14 cellular contexts compared by ENCODE assay signal in the genomic region with DNA sequence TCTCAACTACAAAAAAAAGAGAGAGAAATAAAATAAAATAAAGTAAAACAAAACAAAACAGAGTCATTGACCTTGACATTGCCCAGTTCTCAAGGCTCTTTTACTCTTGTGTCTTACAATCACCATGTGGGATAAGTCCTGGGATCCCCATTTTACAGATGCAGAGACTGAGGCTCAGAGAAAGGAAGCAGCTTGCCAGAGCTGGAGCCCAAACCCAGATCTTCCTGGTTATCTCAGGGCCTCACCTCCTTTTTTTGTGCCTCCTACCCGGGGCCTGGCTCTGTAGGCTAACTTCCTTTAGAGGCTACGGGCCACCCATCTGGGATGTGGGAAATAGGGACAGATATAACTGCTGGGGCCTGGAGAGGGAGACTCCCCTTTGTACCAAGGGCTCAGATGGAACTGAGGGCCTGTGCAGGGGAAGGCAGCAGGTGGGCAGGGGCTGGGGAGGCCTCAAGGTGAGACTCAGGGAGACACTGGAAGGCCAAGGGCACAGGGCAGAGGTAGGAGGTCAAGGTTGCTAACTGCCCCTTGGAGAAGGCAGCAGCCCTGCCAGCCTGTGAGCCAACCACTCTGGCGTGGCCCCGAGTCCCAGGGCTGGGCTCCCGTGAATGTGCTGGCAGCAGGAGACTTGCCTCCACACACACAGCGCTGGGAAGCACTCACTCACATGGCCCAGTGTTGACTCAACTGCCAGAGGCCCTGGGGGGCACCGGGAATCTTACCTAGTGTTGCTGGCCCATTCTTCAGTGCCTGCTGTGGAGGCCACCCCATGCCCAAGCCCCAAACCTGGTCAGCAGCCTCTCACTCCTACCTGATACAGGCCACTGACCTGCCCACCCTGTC. TPM values are rescaled to one million over a fixed set of nuclear protein-coding genes. Genes with fewer than 3 reads are reported as not detected.
DNase-seq lines count a peak whose midpoint lies in the region; ATAC-seq, FAIRE-seq and TF ChIP-seq lines count a peak whose summit lies in the region.
"Had no signal": no experiment of that assay in that cellular context is flagged by ENCODE, and none has a peak within 500 bp of the region (broad histone marks: within the 10 kb centered on the region; RNA-seq: fewer than 3 reads in every experiment).

No MANE protein-coding gene starts in this region.

- H3K27me3 Mint-ChIP-seq in activated CD8-positive, alpha-beta T cell treated with anti-CD3 and anti-CD28 coated beads, Interleukin-2, amount 10 ng/mL, durations not matched to agents 7 days and 5 days (ENCODE audit: low read depth): no peaks in the 10 kb centered on the region

- no peak for TF ChIP-seq RAD21 in HepG2 (CRISPR knock-in tag; IDR thresholded peaks at IDR 0.05)

- H2AFZ ChIP-seq in mammary epithelial cell (ENCODE audit: low read depth, low read length): no peak overlapping the region
- no peak overlapping the region for H2AFZ ChIP-seq in HepG2 (ENCODE audit: low read length)
- no peak overlapping the region for H2AFZ ChIP-seq in hepatocyte
- H2AFZ ChIP-seq: neural progenitor cell had no signal

- H3K4me2 ChIP-seq in mammary epithelial cell (ENCODE audit: insufficient read depth, low read depth, low read length) (no peak overlapping the region), HepG2 (ENCODE audit: low read depth, low read length) (no peak overlapping the region), hepatocyte (no peak overlapping the region)
- H3K4me2 ChIP-seq: neural progenitor cell had no signal

- H3K36me3 ChIP-seq in breast epithelium (no peaks in the 10 kb centered on the region), mammary epithelial cell (ENCODE audit: insufficient read depth, low read length) (no peaks in the 10 kb centered on the region), HepG2 (replicated peaks in 1 of 2; ENCODE audit: control insufficient read depth in 1 of 2, insufficient read depth in 2 of 2, low read length in 2 of 2) (peaks cover 0 to 1% of the 10 kb centered on the region in 2 experiments; a peak in 1 of 5 replicates), tibial nerve (no peaks in the 10 kb centered on the region), hepatocyte (replicated peaks; ENCODE audit: insufficient read depth, low read depth) (no peaks in the 10 kb centered on the region)
- H3K36me3 ChIP-seq: neural progenitor cell had no signal

- BruUV-seq in mammary epithelial cell (replicated peaks; lab: Mats Ljungman, UMichigan) (no TSS peak), HepG2 (replicated peaks; lab: Mats Ljungman, UMichigan) (no TSS peak)

- H3K27ac ChIP-seq in breast epithelium (peak overlapping the region; percentile 42 to 74), mammary epithelial cell (ENCODE audit: insufficient read depth, low read depth, low read length) (no peak overlapping the region), HepG2 (ENCODE audit: extremely low read length, insufficient read depth, low read length) (no peak overlapping the region), tibial nerve (peak overlapping the region in 3 of 4 donors; percentile 17 to 90 (median 79)), hepatocyte (no peak overlapping the region)
- H3K27ac ChIP-seq: neural progenitor cell had no signal

- peaks cover 85% of the 10 kb centered on the region for H3K4me1 Mint-ChIP-seq in activated CD8-positive, alpha-beta T cell treated with anti-CD3 and anti-CD28 coated beads, Interleukin-2, amount 10 ng/mL, durations not matched to agents 7 days and 5 days (ENCODE audit: low read depth)

- no peaks in the 10 kb centered on the region for H3K9me3 ChIP-seq in breast epithelium
- H3K9me3 ChIP-seq in mammary epithelial cell (replicated peaks; ENCODE audit: insufficient read depth, low read length): no peaks in the 10 kb centered on the region
- H3K9me3 ChIP-seq in HepG2 (ENCODE audit: low read length): no peaks in the 10 kb centered on the region
- no peaks in the 10 kb centered on the region for H3K9me3 ChIP-seq in tibial nerve
- no peaks in the 10 kb centered on the region for H3K9me3 ChIP-seq in hepatocyte (ENCODE audit: low read depth)

- peak overlapping the region; percentile 68 for H3K27ac Mint-ChIP-seq in activated CD8-positive, alpha-beta T cell treated with anti-CD3 and anti-CD28 coated beads, Interleukin-2, amount 10 ng/mL, durations not matched to agents 7 days and 5 days
- H3K27ac Mint-ChIP-seq: neural progenitor cell had no signal

- in situ Hi-C loops in mammary epithelial cell (cut with MboI; ENCODE audit: low sequenced_read_pairs in 2 of 2): no loop called here
- in situ Hi-C loops in HepG2 (cut with HindIII; ENCODE audit: extremely low pct_ligation_motif_present, low pct_unique_long_range_greater_than_20kb): no loop called here

- DNase-seq in breast epithelium (ENCODE audit: low spot score in 2 of 2): no peak
- DNase-seq in mammary epithelial cell: no peak
- DNase-seq in activated CD8-positive, alpha-beta T cell treated with anti-CD3 and anti-CD28 coated beads, Interleukin-2, amount 10 ng/mL, durations not matched to agents 7 days and 5 days: no peak
- DNase-seq in HepG2 (ENCODE audit: low spot score): no peak
- DNase-seq in tibial nerve (ENCODE audit: low spot score in 2 of 2): no peak
- no peak for DNase-seq in hippocampal formation (lab: John Stamatoyannopoulos, UW)
- DNase-seq in hepatocyte (ENCODE audit: low spot score): no peak
- no peak for DNase-seq in MV-4-11 (lab: John Stamatoyannopoulos, UW)
- DNase-seq: activated CD4-positive, alpha-beta T cell treated with anti-CD3 and anti-CD28 coated beads for 4 hours; effector CD4-positive, alpha-beta T cell; NCI-H1694 treated with DMSO at 0.1 percent for 48 hours; NCI-H748 treated with DMSO at 0.1 percent for 48 hours; stimulated activated CD8-positive, alpha-beta memory T cell treated with anti-CD3 and anti-CD28 coated beads, Interleukin-4, amount 100 ng/mL, for 48 hours had no signal

- TF ChIP-seq EP300 in HepG2 (IDR thresholded peaks at IDR 0.05; ENCODE audit: low read depth in 2 of 2, low read length in 2 of 2) (no peak), HepG2 (CRISPR knock-in tag; IDR thresholded peaks at IDR 0.05; ENCODE audit: borderline replicate concordance) (no peak), tibial nerve (IDR thresholded peaks at IDR 0.05) (no peak)

- H3K9me3 Mint-ChIP-seq in activated CD8-positive, alpha-beta T cell treated with anti-CD3 and anti-CD28 coated beads, Interleukin-2, amount 10 ng/mL, durations not matched to agents 7 days and 5 days (ENCODE audit: insufficient read depth): no peaks in the 10 kb centered on the region
- H3K9me3 Mint-ChIP-seq: neural progenitor cell had no signal

- TF ChIP-seq POLR2A in breast epithelium (IDR thresholded peaks at IDR 0.05): no peak
- no peak for TF ChIP-seq POLR2A in HepG2 (IDR thresholded peaks at IDR 0.05; ENCODE audit: insufficient read depth in 1 of 2, low read depth in 2 of 2, low read length in 2 of 2)
- TF ChIP-seq POLR2A in tibial nerve (IDR thresholded peaks at IDR 0.05): no peak

- no peaks in the 10 kb centered on the region for H3K9me2 ChIP-seq in hepatocyte (replicated peaks; ENCODE audit: insufficient read depth)

- dilution Hi-C loops in mammary epithelial cell (cut with HindIII; ENCODE audit: low sequenced_read_pairs): no loop called here

- TF ChIP-seq CTCF in breast epithelium (IDR thresholded peaks at IDR 0.05): no peak
- TF ChIP-seq CTCF in mammary epithelial cell (conservative IDR thresholded peaks at IDR 0.05 in 1 of 2, IDR thresholded peaks at IDR 0.05 in 1 of 2; ENCODE audit: extremely low read depth in 1 of 2, insufficient read depth in 1 of 2, low read depth in 1 of 2, low read length in 2 of 2): no peak
- TF ChIP-seq CTCF in HepG2 (CRISPR knock-in tag; IDR thresholded peaks at IDR 0.05): no peak
- no peak for TF ChIP-seq CTCF in tibial nerve (IDR thresholded peaks at IDR 0.05)
- no peak for TF ChIP-seq CTCF in hepatocyte (IDR thresholded peaks at IDR 0.05; ENCODE audit: poor library complexity)

- WGBS in mammary epithelial cell (ENCODE audit: low coverage, missing lambda C conversion rate): 89% methylated on average over 4 of the region's 7 CpGs
- 87% methylated on average over 3 of the region's 7 CpGs for WGBS in HepG2 (ENCODE audit: low lambda C conversion rate)
- 83 to 88% methylated on average over 4 to 7 of the region's 7 CpGs for WGBS in tibial nerve, 2 donors
- 92% methylated on average over 7 of the region's 7 CpGs for WGBS in hepatocyte (ENCODE audit: low lambda C conversion rate, missing lambda C conversion rate)

- no peak for FAIRE-seq in HepG2 (lab: Jason Lieb, UNC)

- no peak for ATAC-seq in activated CD8-positive, alpha-beta T cell treated with anti-CD3 and anti-CD28 coated beads, Interleukin-2, amount 10 ng/mL, durations not matched to agents 7 days and 5 days
- ATAC-seq in HepG2: no peak

- CTCF ChIA-PET in mammary epithelial cell (lab: Charles Lee; ENCODE audit: low non-redundant PET) (no interaction called here), HepG2 (lab: Yijun Ruan, JAX; ENCODE audit: low intra/inter-chr PET ratio, low total read pairs) (no interaction called here)
- CTCF ChIA-PET in activated CD8-positive, alpha-beta T cell treated with anti-CD3 and anti-CD28 coated beads, Interleukin-2, amount 10 ng/mL, durations not matched to agents 7 days and 5 days (lab: Charles Lee): interaction anchor here (0.9 to 5.7 kb wide), 3 partner anchors 27 to 37 kb away, joined by 5 to 45 read pairs (median 13); no protein-coding TSS in a partner anchor

- POLR2A ChIA-PET in activated CD8-positive, alpha-beta T cell treated with anti-CD3 and anti-CD28 coated beads, Interleukin-2, amount 10 ng/mL, durations not matched to agents 7 days and 5 days (lab: Charles Lee): interaction anchor here (0.7 kb wide), 1 partner anchor 36 kb away, joined by 3 read pairs; no protein-coding TSS in a partner anchor
- POLR2A ChIA-PET in HepG2 (lab: Yijun Ruan, JAX): no interaction called here

- H3K27me3 ChIP-seq in breast epithelium (no peaks in the 10 kb centered on the region), mammary epithelial cell (ENCODE audit: insufficient read depth, low read length) (no peaks in the 10 kb centered on the region), HepG2 (ENCODE audit: control insufficient read depth in 1 of 2, insufficient read depth in 2 of 2, low read length in 2 of 2) (no peaks in the 10 kb centered on the region), tibial nerve (no peaks in the 10 kb centered on the region), hepatocyte (no peaks in the 10 kb centered on the region)

- peaks cover 13% of the 10 kb centered on the region for H3K36me3 Mint-ChIP-seq in activated CD8-positive, alpha-beta T cell treated with anti-CD3 and anti-CD28 coated beads, Interleukin-2, amount 10 ng/mL, durations not matched to agents 7 days and 5 days (ENCODE audit: low read depth)
- H3K36me3 Mint-ChIP-seq: neural progenitor cell had no signal

- peaks cover 8% of the 10 kb centered on the region for H3K79me2 ChIP-seq in mammary epithelial cell (ENCODE audit: insufficient read depth, low read length)
- H3K79me2 ChIP-seq in HepG2 (ENCODE audit: insufficient read depth, low read length): no peaks in the 10 kb centered on the region
- H3K79me2 ChIP-seq in hepatocyte: peaks cover 90% of the 10 kb centered on the region

- H3K4me3 Mint-ChIP-seq in activated CD8-positive, alpha-beta T cell treated with anti-CD3 and anti-CD28 coated beads, Interleukin-2, amount 10 ng/mL, durations not matched to agents 7 days and 5 days: no peak overlapping the region
- H3K4me3 Mint-ChIP-seq: neural progenitor cell had no signal

- H3K4me3 ChIP-seq in breast epithelium: no peak overlapping the region
- no peak overlapping the region for H3K4me3 ChIP-seq in mammary epithelial cell (replicated peaks in 1 of 3; ENCODE audit: insufficient read depth in 1 of 3, low read depth in 2 of 3, low read length in 3 of 3)
- H3K4me3 ChIP-seq in HepG2 (replicated peaks in 1 of 3; ENCODE audit: insufficient read depth in 1 of 3, low read depth in 2 of 3, low read length in 3 of 3): no peak overlapping the region
- H3K4me3 ChIP-seq in tibial nerve: no peak overlapping the region
- H3K4me3 ChIP-seq in hepatocyte: no peak overlapping the region
- H3K4me3 ChIP-seq: neural progenitor cell had no signal

- H3K4me1 ChIP-seq in breast epithelium (peaks cover 0 to 4% of the 10 kb centered on the region in 2 donors), mammary epithelial cell (ENCODE audit: insufficient read depth, low read length) (peaks cover 27% of the 10 kb centered on the region), HepG2 (ENCODE audit: insufficient read depth, low read length) (no peaks in the 10 kb centered on the region), tibial nerve (peaks cover 0 to 79% (median 43%) of the 10 kb centered on the region in 4 donors), hepatocyte (ENCODE audit: insufficient read depth) (peaks cover 11% of the 10 kb centered on the region)

- H4K20me1 ChIP-seq in mammary epithelial cell (ENCODE audit: insufficient read depth, low read length): no peaks in the 10 kb centered on the region
- H4K20me1 ChIP-seq in HepG2 (ENCODE audit: insufficient read depth, low read length): no peaks in the 10 kb centered on the region
- H4K20me1 ChIP-seq in hepatocyte (ENCODE audit: insufficient read depth, poor library complexity, severe bottlenecking): peaks cover 3% of the 10 kb centered on the region

- no peak overlapping the region for H3K9ac ChIP-seq in mammary epithelial cell (ENCODE audit: insufficient read depth, low read length)
- H3K9ac ChIP-seq in HepG2 (ENCODE audit: insufficient read depth, low read depth, low read length): no peak overlapping the region
- H3K9ac ChIP-seq: neural progenitor cell had no signal

- intact Hi-C loops in breast epithelium (cut with DNase I; ENCODE audit: low total_unique reads): no loop called here
- intact Hi-C loops in mammary epithelial cell (cut with micrococcal nuclease): no loop called here
- intact Hi-C loops in HepG2 (cut with micrococcal nuclease; ENCODE audit: unreplicated experiment): no loop called here

RNA-seq across cellular contexts. Expression of gene ECE1, which starts 6.5 kb away (rescaled TPM):
- total RNA-seq in breast epithelium: 100 to 1,000 TPM in 2 of 3 donors, 10 to 100 TPM in 1; 62.6 to 121 (median 112) TPM
- total RNA-seq in mammary epithelial cell: 100 to 1,000 TPM in 1 of 2 donors, 10 to 100 TPM in 1; 86.3 to 153 TPM
- 65.7 TPM for polyA plus RNA-seq in mammary epithelial cell
- polyA minus RNA-seq in mammary epithelial cell: 75.5 TPM
- total RNA-seq in activated CD8-positive, alpha-beta T cell treated with anti-CD3 and anti-CD28 coated beads, Interleukin-2, amount 10 ng/mL, durations not matched to agents 7 days and 5 days: 10 to 100 TPM; 70.9 to 72.5 TPM
- total RNA-seq in HepG2 (2016; rRNA removed; fragmentation: Illumina TruSeq; extraction: Trizol): 11.1 and 21.2 TPM in 2 replicates
- 3.1 and 4.6 TPM in 2 replicates for total RNA-seq in HepG2 (2016; cell fraction: cytosol; rRNA removed; fragmentation: Illumina TruSeq; extraction: Trizol; ENCODE audit: low read depth)
- total RNA-seq in HepG2 (2016; cell fraction: insoluble cytoplasmic fraction; rRNA removed; fragmentation: Illumina TruSeq; extraction: Trizol): 8.0 and 21.1 TPM in 2 replicates
- total RNA-seq in HepG2 (2016; cell fraction: membrane; rRNA removed; fragmentation: Illumina TruSeq; extraction: Trizol): 5.2 and 6.6 TPM in 2 replicates
- total RNA-seq in HepG2 (2016; cell fraction: nucleus; rRNA removed; fragmentation: Illumina TruSeq; extraction: Trizol): 18.9 and 25.8 TPM in 2 replicates
- polyA plus RNA-seq in HepG2 (2011; rRNA removed): 13.5 and 17.0 TPM in 2 replicates
- 7.9 and 8.8 TPM in 2 replicates for polyA plus RNA-seq in HepG2 (2011; cell fraction: cytosol; rRNA removed)
- 20.3 and 20.8 TPM in 2 replicates for polyA plus RNA-seq in HepG2 (2011; cell fraction: nucleus; rRNA removed)
- 23.5 and 24.3 TPM in 2 replicates for polyA plus RNA-seq in HepG2 (2012)
- 1.8 TPM in 2 replicates for polyA plus RNA-seq in HepG2 (2016; cell fraction: cytosol; fragmentation: Illumina TruSeq; extraction: Trizol; ENCODE audit: low read depth)
- polyA plus RNA-seq in HepG2 (2016; cell fraction: insoluble cytoplasmic fraction; fragmentation: Illumina TruSeq; extraction: Trizol; ENCODE audit: low read depth): 8.3 and 10.9 TPM in 2 replicates
- 2.8 and 3.4 TPM in 2 replicates for polyA plus RNA-seq in HepG2 (2016; cell fraction: membrane; fragmentation: Illumina TruSeq; extraction: Trizol; ENCODE audit: low read depth)
- polyA plus RNA-seq in HepG2 (2016; cell fraction: nucleus; fragmentation: Illumina TruSeq; extraction: Trizol; ENCODE audit: insufficient read depth, low read depth): 36.4 and 38.3 TPM in 2 replicates
- 34.0 and 41.6 TPM in 2 replicates for polyA minus RNA-seq in HepG2 (2011; rRNA and poly(A)+ RNA removed; ENCODE audit: low replicate concordance)
- polyA minus RNA-seq in HepG2 (2011; cell fraction: cytosol; rRNA and poly(A)+ RNA removed): 9.9 and 11.8 TPM in 2 replicates
- 11.3 and 11.4 TPM in 2 replicates for polyA minus RNA-seq in HepG2 (2011; cell fraction: nucleus; rRNA and poly(A)+ RNA removed)
- total RNA-seq in tibial nerve: 100 to 1,000 TPM in 2 of 4 donors, 10 to 100 TPM in 2; 84.1 to 128 (median 110) TPM
- total RNA-seq in hepatocyte: 35.1 and 60.8 TPM in 2 replicates
- 84.4 and 90.6 TPM in 2 replicates for polyA plus RNA-seq in hepatocyte

Comparison
In these comparisons a context has a peak if more than half of its experiments do, and no peak if none do; other contexts are left out.
1. H3K27ac ChIP-seq: peak in breast epithelium (2 of 2) and tibial nerve (3 of 4); none in mammary epithelial cell (single experiment), HepG2 (single experiment) and hepatocyte (single experiment).